In the genomic region with DNA sequence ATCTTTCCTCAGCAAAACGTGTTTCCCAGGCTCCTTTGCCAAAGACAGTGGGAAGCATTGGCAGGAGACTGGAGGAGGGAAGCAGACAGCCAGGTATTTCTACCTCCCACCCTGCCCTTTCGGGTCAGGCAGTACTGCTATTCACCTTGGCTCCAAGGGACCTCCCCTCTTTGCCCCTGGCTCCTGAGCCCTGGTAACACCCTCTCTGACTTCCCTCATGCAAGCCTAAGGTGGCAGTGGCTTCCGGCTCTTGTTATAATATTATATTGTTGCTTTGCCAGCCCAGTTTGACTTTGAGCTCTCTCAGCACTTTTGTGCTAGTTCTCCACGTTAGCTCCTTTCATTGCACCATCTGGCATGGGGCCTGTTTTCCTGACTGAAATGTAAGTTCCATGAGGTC, we compare ENCODE assay signal across 1 cellular context.
TF ChIP-seq lines count a peak whose summit lies in the region.

No MANE protein-coding gene starts in this region.

TF ChIP-seq in HepG2, 621 proteins besides CTCF, POLR2A, EP300 and RAD21:
- TF ChIP-seq PHF20 (CRISPR knock-in tag; IDR thresholded peaks at IDR 0.05) (no peak), ZNF883 (CRISPR knock-in tag; IDR thresholded peaks at IDR 0.05; ENCODE audit: not compliant biosample characterization) (no peak), ZNF724P (CRISPR knock-in tag; IDR thresholded peaks at IDR 0.05; ENCODE audit: borderline replicate concordance) (no peak), NCOA2 (CRISPR knock-in tag; IDR thresholded peaks at IDR 0.05) (no peak), RORA (CRISPR knock-in tag; IDR thresholded peaks at IDR 0.05) (no peak), CENPT (CRISPR knock-in tag; IDR thresholded peaks at IDR 0.05; ENCODE audit: low read depth) (no peak), ZNF232 (CRISPR knock-in tag; IDR thresholded peaks at IDR 0.05; ENCODE audit: borderline replicate concordance) (no peak)
- TF ChIP-seq, protein P1, sequence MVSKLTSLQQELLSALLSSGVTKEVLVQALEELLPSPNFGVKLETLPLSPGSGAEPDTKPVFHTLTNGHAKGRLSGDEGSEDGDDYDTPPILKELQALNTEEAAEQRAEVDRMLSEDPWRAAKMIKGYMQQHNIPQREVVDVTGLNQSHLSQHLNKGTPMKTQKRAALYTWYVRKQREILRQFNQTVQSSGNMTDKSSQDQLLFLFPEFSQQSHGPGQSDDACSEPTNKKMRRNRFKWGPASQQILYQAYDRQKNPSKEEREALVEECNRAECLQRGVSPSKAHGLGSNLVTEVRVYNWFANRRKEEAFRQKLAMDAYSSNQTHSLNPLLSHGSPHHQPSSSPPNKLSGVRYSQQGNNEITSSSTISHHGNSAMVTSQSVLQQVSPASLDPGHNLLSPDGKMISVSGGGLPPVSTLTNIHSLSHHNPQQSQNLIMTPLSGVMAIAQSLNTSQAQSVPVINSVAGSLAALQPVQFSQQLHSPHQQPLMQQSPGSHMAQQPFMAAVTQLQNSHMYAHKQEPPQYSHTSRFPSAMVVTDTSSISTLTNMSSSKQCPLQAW (CRISPR knock-in tag; IDR thresholded peaks at IDR 0.05): no peak
